ENCODE assay signal across 15 cellular contexts in the genomic region with DNA sequence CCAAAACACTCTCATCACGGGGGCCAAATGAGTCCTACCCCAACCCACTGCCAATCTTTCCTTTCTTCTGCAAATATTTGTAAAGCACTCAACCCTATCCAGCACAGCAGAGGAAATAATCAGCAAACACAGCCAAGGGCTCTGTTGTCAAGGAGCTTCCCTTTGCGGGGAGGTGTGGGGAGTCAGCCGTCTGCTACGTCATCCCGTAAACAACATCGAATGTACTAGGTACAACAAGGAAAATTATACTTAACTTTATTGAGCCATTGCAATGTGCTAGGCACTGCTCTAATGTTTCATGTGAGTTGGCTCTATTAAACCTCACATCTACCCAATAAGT. TPM values are rescaled to one million over a fixed set of nuclear protein-coding genes. Genes with fewer than 3 reads are reported as not detected.
DNase-seq lines count a peak whose midpoint lies in the region; ATAC-seq and TF ChIP-seq lines count a peak whose summit lies in the region.
"Had no signal": no experiment of that assay in that cellular context is flagged by ENCODE, and none has a peak within 500 bp of the region (broad histone marks: within the 10 kb centered on the region; RNA-seq: fewer than 3 reads in every experiment).

No MANE protein-coding gene starts in this region.

- TF ChIP-seq POLR2A in upper lobe of left lung (IDR thresholded peaks at IDR 0.05): no peak

- H3K4me1 Mint-ChIP-seq in activated CD4-positive, alpha-beta T cell treated with anti-CD3 and anti-CD28 coated beads for 36 hours: no peaks in the 10 kb centered on the region
- H3K4me1 Mint-ChIP-seq: immature natural killer cell had no signal

- ATAC-seq in GM18858 (IDR thresholded peaks at IDR 0.05; ENCODE audit: unreplicated experiment) (no peak), upper lobe of left lung (ENCODE audit: low FRiP score in 2 of 2) (no peak)
- no peak for ATAC-seq in activated CD4-positive, alpha-beta T cell treated with anti-CD3 and anti-CD28 coated beads for 36 hours

- H3K4me3 ChIP-seq in upper lobe of left lung: no peak overlapping the region

- CTCF ChIA-PET in activated CD4-positive, alpha-beta T cell treated with anti-CD3 and anti-CD28 coated beads for 36 hours (lab: Charles Lee): interaction anchor here (0.6 kb wide), 1 partner anchor 1067 kb away, joined by 3 read pairs; no protein-coding TSS in a partner anchor

- H3K36me3 ChIP-seq in upper lobe of left lung: no peaks in the 10 kb centered on the region

- no peak for TF ChIP-seq CTCF in upper lobe of left lung (IDR thresholded peaks at IDR 0.05)

- POLR2A ChIA-PET in activated CD4-positive, alpha-beta T cell treated with anti-CD3 and anti-CD28 coated beads for 36 hours (lab: Charles Lee): no interaction called here

- no peaks in the 10 kb centered on the region for H3K9me3 Mint-ChIP-seq in activated CD4-positive, alpha-beta T cell treated with anti-CD3 and anti-CD28 coated beads for 36 hours (ENCODE audit: low read depth)

- 26 to 35% methylated on average over 6 of the region's 6 CpGs for WGBS in upper lobe of left lung, 2 donors

- no peak overlapping the region for H3K4me3 Mint-ChIP-seq in activated CD4-positive, alpha-beta T cell treated with anti-CD3 and anti-CD28 coated beads for 36 hours
- H3K4me3 Mint-ChIP-seq: immature natural killer cell had no signal

- no peaks in the 10 kb centered on the region for H3K36me3 Mint-ChIP-seq in activated CD4-positive, alpha-beta T cell treated with anti-CD3 and anti-CD28 coated beads for 36 hours (ENCODE audit: low read depth)
- H3K36me3 Mint-ChIP-seq: immature natural killer cell had no signal

- peak overlapping the region; percentile 68 for H3K27ac ChIP-seq in layer of hippocampus (ENCODE audit: low read depth, low read length)
- H3K27ac ChIP-seq in upper lobe of left lung: no peak overlapping the region

- no peaks in the 10 kb centered on the region for H3K9me3 ChIP-seq in upper lobe of left lung
- H3K9me3 ChIP-seq: SK-N-SH had no signal

- H3K27me3 Mint-ChIP-seq in activated CD4-positive, alpha-beta T cell treated with anti-CD3 and anti-CD28 coated beads for 36 hours: peaks cover 7% of the 10 kb centered on the region

- no peak for TF ChIP-seq EP300 in upper lobe of left lung (IDR thresholded peaks at IDR 0.05)

- peak; percentile 96 for DNase-seq in COR-L47 (lab: John Stamatoyannopoulos, UW)
- DNase-seq in NCI-H146 (lab: John Stamatoyannopoulos, UW): peak; percentile 89
- DNase-seq in NCI-H526 treated with DMSO at 0.1 percent for 48 hours (lab: John Stamatoyannopoulos, UW): peak; percentile 89
- no peak for DNase-seq in NCI-H524 (lab: John Stamatoyannopoulos, UW)
- no peak for DNase-seq in upper lobe of left lung
- no peak for DNase-seq in activated CD4-positive, alpha-beta T cell treated with anti-CD3 and anti-CD28 coated beads for 36 hours
- DNase-seq: activated CD8-positive, alpha-beta memory T cell treated with anti-CD3 and anti-CD28 coated beads, Interleukin-2, amount 50 U/mL, for 48 hours; dermis blood vessel endothelial cell; immature natural killer cell; KG1; retina; stimulated activated CD4-positive, alpha-beta T cell treated with anti-CD3 and anti-CD28 coated beads, Interleukin-2, amount 100 ng/mL, for 24 hours had no signal

- no peaks in the 10 kb centered on the region for H3K4me1 ChIP-seq in upper lobe of left lung

- intact Hi-C loops in activated CD4-positive, alpha-beta T cell treated with anti-CD3 and anti-CD28 coated beads for 36 hours (cut with DNase I, micrococcal nuclease): no loop called here

- no peaks in the 10 kb centered on the region for H3K27me3 ChIP-seq in layer of hippocampus (ENCODE audit: control insufficient read depth, insufficient read depth, low read length)
- no peaks in the 10 kb centered on the region for H3K27me3 ChIP-seq in upper lobe of left lung

- no peak overlapping the region for H3K27ac Mint-ChIP-seq in activated CD4-positive, alpha-beta T cell treated with anti-CD3 and anti-CD28 coated beads for 36 hours
- H3K27ac Mint-ChIP-seq: immature natural killer cell had no signal

RNA-seq across cellular contexts. Expression of a gene that starts 22.8 kb away (rescaled TPM):
- 1 to 10 TPM in 1 of 6 donors, under 1 TPM in 3, not detected in 2; 0.15 to 8.3 (median 0.80) TPM for total RNA-seq in upper lobe of left lung
- total RNA-seq in activated CD4-positive, alpha-beta T cell treated with anti-CD3 and anti-CD28 coated beads for 36 hours: 1 to 10 TPM; 1.1 to 1.4 TPM

Comparison
In these comparisons a context has a peak if more than half of its experiments do, and no peak if none do; other contexts are left out.
1. DNase-seq: peak in COR-L47 (single experiment), NCI-H146 (single experiment) and NCI-H526 treated with DMSO at 0.1 percent for 48 hours (single experiment); none in NCI-H524 (0 of 2), upper lobe of left lung (0 of 2) and activated CD4-positive, alpha-beta T cell treated with anti-CD3 and anti-CD28 coated beads for 36 hours (single experiment).